ENCODE assay signal across 33 cellular contexts in the genomic region with DNA sequence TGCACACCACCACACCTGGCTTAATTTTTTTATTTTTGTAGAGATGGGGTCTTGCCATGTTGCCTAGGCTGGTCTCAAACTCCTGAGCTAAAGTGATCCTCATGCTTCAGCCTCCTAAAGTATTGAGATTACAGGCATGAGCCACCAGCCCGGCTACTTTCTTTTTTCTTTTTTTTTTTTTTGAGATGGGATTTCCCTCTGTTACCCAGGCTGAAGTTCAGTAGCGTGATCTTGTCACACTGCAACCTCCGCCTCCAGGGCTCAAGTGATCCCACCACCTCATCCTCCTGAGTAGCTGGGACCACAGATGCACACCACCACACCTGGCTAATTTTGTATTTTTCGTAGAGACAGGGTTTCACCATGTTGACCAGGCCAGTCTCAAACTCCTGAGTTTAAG.
"Had no signal": no experiment of that assay in that cellular context is flagged by ENCODE, and none has a peak within 500 bp of the region (broad histone marks: within the 10 kb centered on the region; RNA-seq: fewer than 3 reads in every experiment).

No MANE protein-coding gene starts in this region.

- H3K27ac Mint-ChIP-seq: activated CD4-positive, alpha-beta memory T cell treated with anti-CD3 and anti-CD28 coated beads for 36 hours; activated CD4-positive, alpha-beta T cell treated with anti-CD3 and anti-CD28 coated beads for 36 hours; activated CD4-positive, alpha-beta T cell treated with anti-CD3 and anti-CD28 coated beads, Interleukin-2, amount 10 ng/mL, durations not matched to agents 24 days and 14 days; activated CD8-positive, alpha-beta memory T cell treated with anti-CD3 and anti-CD28 coated beads, Interleukin-2, amount 10 ng/mL, durations not matched to agents 7 days and 5 days; activated CD8-positive, alpha-beta T cell treated with anti-CD3 and anti-CD28 coated beads, Interleukin-2, amount 10 ng/mL, durations not matched to agents 7 days and 5 days; activated naive CD4-positive, alpha-beta T cell treated with anti-CD3 and anti-CD28 coated beads, Interleukin-2, amount 10 ng/mL, durations not matched to agents 7 days and 5 days; activated naive CD8-positive, alpha-beta T cell treated with anti-CD3 and anti-CD28 coated beads, Interleukin-2, amount 10 ng/mL, durations not matched to agents 7 days and 5 days; activated T-cell treated with anti-CD3 and anti-CD28 coated beads, Interleukin-2, amount 50 U/mL, for 72 hours; dendritic cell treated with granulocyte-macrophage colony-stimulating factor and Interleukin-4, amounts not matched to agents 40 ng/mL and 50 ng/mL, for 4 days; T-cell; T-helper 1 cell treated with Interleukin-12 subunit alpha and Interleukin-12 subunit beta and Interleukin-4 antibody, amounts not matched to agents 30 μg/mL and 1 μg/mL, for 36 hours had no signal

- H3K36me3 Mint-ChIP-seq: activated CD4-positive, alpha-beta memory T cell treated with anti-CD3 and anti-CD28 coated beads for 36 hours; activated naive CD4-positive, alpha-beta T cell treated with anti-CD3 and anti-CD28 coated beads, Interleukin-2, amount 10 ng/mL, durations not matched to agents 7 days and 5 days; activated naive CD4-positive, alpha-beta T cell treated with anti-CD3 and anti-CD28 coated beads, Interleukin-2, amount 50 U/mL, for 72 hours; activated naive CD8-positive, alpha-beta T cell treated with anti-CD3 and anti-CD28 coated beads, Interleukin-2, amount 10 ng/mL, durations not matched to agents 7 days and 5 days; T-cell had no signal

- H3K27me3 Mint-ChIP-seq: activated CD4-positive, alpha-beta memory T cell treated with anti-CD3 and anti-CD28 coated beads for 36 hours; activated CD4-positive, alpha-beta T cell treated with anti-CD3 and anti-CD28 coated beads for 36 hours; activated CD4-positive, alpha-beta T cell treated with anti-CD3 and anti-CD28 coated beads, Interleukin-2, amount 10 ng/mL, durations not matched to agents 24 days and 14 days; activated CD8-positive, alpha-beta memory T cell treated with anti-CD3 and anti-CD28 coated beads, Interleukin-2, amount 10 ng/mL, durations not matched to agents 7 days and 5 days; activated naive CD4-positive, alpha-beta T cell treated with anti-CD3 and anti-CD28 coated beads, Interleukin-2, amount 10 ng/mL, durations not matched to agents 7 days and 5 days; activated naive CD8-positive, alpha-beta T cell treated with anti-CD3 and anti-CD28 coated beads, Interleukin-2, amount 10 ng/mL, durations not matched to agents 7 days and 5 days; brain; dendritic cell treated with granulocyte-macrophage colony-stimulating factor and Interleukin-4, amounts not matched to agents 40 ng/mL and 50 ng/mL, for 4 days; T-cell had no signal

- H3K27me3 ChIP-seq: ascending aorta, breast epithelium, cardiac muscle cell, dorsolateral prefrontal cortex, esophagus muscularis mucosa, foreskin keratinocyte, gastrocnemius medialis, heart right ventricle had no signal

- H3K4me1 Mint-ChIP-seq: activated naive CD4-positive, alpha-beta T cell treated with anti-CD3 and anti-CD28 coated beads, Interleukin-2, amount 10 ng/mL, durations not matched to agents 7 days and 5 days; activated naive CD8-positive, alpha-beta T cell treated with anti-CD3 and anti-CD28 coated beads, Interleukin-2, amount 10 ng/mL, durations not matched to agents 7 days and 5 days; T-cell had no signal

- H3K4me1 ChIP-seq: breast epithelium, esophagus muscularis mucosa, heart right ventricle had no signal

- H3K27ac ChIP-seq: ascending aorta, cardiac muscle cell, coronary artery, esophagus muscularis mucosa, foreskin keratinocyte, gastrocnemius medialis, heart right ventricle had no signal

- H3K9me3 ChIP-seq: ascending aorta, breast epithelium, esophagus muscularis mucosa, gastrocnemius medialis, heart right ventricle had no signal

- H3K36me3 ChIP-seq: breast epithelium, cardiac muscle cell, gastrocnemius medialis had no signal

- DNase-seq: activated CD4-positive, alpha-beta memory T cell treated with anti-CD3 and anti-CD28 coated beads for 36 hours; activated CD4-positive, alpha-beta T cell treated with anti-CD3 and anti-CD28 coated beads for 36 hours; activated CD4-positive, alpha-beta T cell treated with anti-CD3 and anti-CD28 coated beads, Interleukin-2, amount 10 ng/mL, durations not matched to agents 24 days and 14 days; activated CD4-positive, CD25-positive, alpha-beta regulatory T cell; activated CD4-positive, CD25-positive, alpha-beta regulatory T cell treated with anti-CD3 and anti-CD28 coated beads, Interleukin-2, amount 50 U/mL, for 72 hours; activated CD8-positive, alpha-beta memory T cell treated with anti-CD3 and anti-CD28 coated beads, Interleukin-2, amount 10 ng/mL, durations not matched to agents 7 days and 5 days; activated CD8-positive, alpha-beta memory T cell treated with anti-CD3 and anti-CD28 coated beads, Interleukin-2, amount 50 U/mL, for 4 hours; activated CD8-positive, alpha-beta T cell treated with anti-CD3 and anti-CD28 coated beads, Interleukin-2, amount 10 ng/mL, durations not matched to agents 7 days and 5 days; activated gamma-delta T cell; activated naive CD4-positive, alpha-beta T cell; activated naive CD4-positive, alpha-beta T cell treated with anti-CD3 and anti-CD28 coated beads, Interleukin-2, amount 10 ng/mL, durations not matched to agents 7 days and 5 days; activated naive CD8-positive, alpha-beta T cell treated with anti-CD3 and anti-CD28 coated beads, Interleukin-2, amount 10 ng/mL, durations not matched to agents 7 days and 5 days; activated T-cell treated with anti-CD3 and anti-CD28 coated beads, Interleukin-2, amount 50 U/mL, for 1 hour; activated T-cell treated with anti-CD3 and anti-CD28 coated beads, Interleukin-2, amount 50 U/mL, for 72 hours; central memory CD4-positive, alpha-beta T cell; cerebellar nuclear complex; dorsolateral prefrontal cortex; effector memory CD4-positive, alpha-beta T cell; erythroblast; foreskin keratinocyte; gastrocnemius medialis; heart right ventricle; T-cell; T-helper 9 cell had no signal

- H3K9me3 Mint-ChIP-seq: activated CD4-positive, alpha-beta memory T cell treated with anti-CD3 and anti-CD28 coated beads for 36 hours; activated CD4-positive, alpha-beta T cell treated with anti-CD3 and anti-CD28 coated beads, Interleukin-2, amount 10 ng/mL, durations not matched to agents 24 days and 14 days; activated naive CD4-positive, alpha-beta T cell treated with anti-CD3 and anti-CD28 coated beads, Interleukin-2, amount 10 ng/mL, durations not matched to agents 7 days and 5 days; activated naive CD4-positive, alpha-beta T cell treated with anti-CD3 and anti-CD28 coated beads, Interleukin-2, amount 50 U/mL, for 72 hours; activated naive CD8-positive, alpha-beta T cell treated with anti-CD3 and anti-CD28 coated beads, Interleukin-2, amount 10 ng/mL, durations not matched to agents 7 days and 5 days; activated T-cell treated with anti-CD3 and anti-CD28 coated beads, Interleukin-2, amount 50 U/mL, for 72 hours; brain; dendritic cell treated with granulocyte-macrophage colony-stimulating factor and Interleukin-4, amounts not matched to agents 40 ng/mL and 50 ng/mL, for 4 days; T-cell; T-helper 1 cell treated with Interleukin-12 subunit alpha and Interleukin-12 subunit beta and Interleukin-4 antibody, amounts not matched to agents 30 μg/mL and 1 μg/mL, for 36 hours had no signal

- H3K4me3 ChIP-seq: ascending aorta, breast epithelium, cardiac muscle cell, coronary artery, dorsolateral prefrontal cortex, esophagus muscularis mucosa, gastrocnemius medialis, heart right ventricle had no signal

- H3K4me3 Mint-ChIP-seq: activated CD4-positive, alpha-beta memory T cell treated with anti-CD3 and anti-CD28 coated beads for 36 hours; activated CD4-positive, alpha-beta T cell treated with anti-CD3 and anti-CD28 coated beads for 36 hours; activated CD4-positive, alpha-beta T cell treated with anti-CD3 and anti-CD28 coated beads, Interleukin-2, amount 10 ng/mL, durations not matched to agents 24 days and 14 days; activated CD8-positive, alpha-beta memory T cell treated with anti-CD3 and anti-CD28 coated beads, Interleukin-2, amount 10 ng/mL, durations not matched to agents 7 days and 5 days; activated CD8-positive, alpha-beta T cell treated with anti-CD3 and anti-CD28 coated beads, Interleukin-2, amount 10 ng/mL, durations not matched to agents 7 days and 5 days; activated naive CD4-positive, alpha-beta T cell treated with anti-CD3 and anti-CD28 coated beads, Interleukin-2, amount 10 ng/mL, durations not matched to agents 7 days and 5 days; activated naive CD8-positive, alpha-beta T cell treated with anti-CD3 and anti-CD28 coated beads, Interleukin-2, amount 10 ng/mL, durations not matched to agents 7 days and 5 days; activated T-cell treated with anti-CD3 and anti-CD28 coated beads, Interleukin-2, amount 50 U/mL, for 72 hours; brain; dendritic cell treated with granulocyte-macrophage colony-stimulating factor and Interleukin-4, amounts not matched to agents 40 ng/mL and 50 ng/mL, for 4 days; T-cell; T-helper 1 cell treated with Interleukin-12 subunit alpha and Interleukin-12 subunit beta and Interleukin-4 antibody, amounts not matched to agents 30 μg/mL and 1 μg/mL, for 36 hours had no signal
